Comparison of ENCODE assay signal across 1 cellular context in genomic region chr16:56824335-56824734, GRCh38.
TF ChIP-seq lines count a peak whose summit lies in the region.

No MANE protein-coding gene starts in this region.

TF ChIP-seq in SK-N-SH treated with all-trans-retinoic acid at 6 μM for 48 hours, 23 proteins besides CTCF, POLR2A, EP300 and RAD21 (continued from another document):
- TF ChIP-seq RARB (CRISPR knock-in tag; IDR thresholded peaks at IDR 0.05) (no peak), ESRRG (CRISPR knock-in tag; IDR thresholded peaks at IDR 0.05) (no peak), ZFP30 (CRISPR knock-in tag; IDR thresholded peaks at IDR 0.05) (no peak), ZNF70 (CRISPR knock-in tag; IDR thresholded peaks at IDR 0.05) (no peak), PPARA (CRISPR knock-in tag; IDR thresholded peaks at IDR 0.05; ENCODE audit: borderline replicate concordance) (no peak)
- TF ChIP-seq, protein P1, sequence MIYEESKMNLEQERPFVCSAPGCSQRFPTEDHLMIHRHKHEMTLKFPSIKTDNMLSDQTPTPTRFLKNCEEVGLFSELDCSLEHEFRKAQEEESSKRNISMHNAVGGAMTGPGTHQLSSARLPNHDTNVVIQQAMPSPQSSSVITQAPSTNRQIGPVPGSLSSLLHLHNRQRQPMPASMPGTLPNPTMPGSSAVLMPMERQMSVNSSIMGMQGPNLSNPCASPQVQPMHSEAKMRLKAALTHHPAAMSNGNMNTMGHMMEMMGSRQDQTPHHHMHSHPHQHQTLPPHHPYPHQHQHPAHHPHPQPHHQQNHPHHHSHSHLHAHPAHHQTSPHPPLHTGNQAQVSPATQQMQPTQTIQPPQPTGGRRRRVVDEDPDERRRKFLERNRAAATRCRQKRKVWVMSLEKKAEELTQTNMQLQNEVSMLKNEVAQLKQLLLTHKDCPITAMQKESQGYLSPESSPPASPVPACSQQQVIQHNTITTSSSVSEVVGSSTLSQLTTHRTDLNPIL (CRISPR knock-in tag; IDR thresholded peaks at IDR 0.05; ENCODE audit: low read depth), result no peak
TF ChIP-seq in SK-N-SH treated with all-trans-retinoic acid at 6 μM for 48 hours: peak in this region for 0.
